Comparison of ENCODE assay signal across 16 cellular contexts in genomic region chr1:7967206-7967605, GRCh38. TPM values are rescaled to one million over a fixed set of nuclear protein-coding genes. Genes with fewer than 3 reads are reported as not detected.
A peak's percentile ranks its signal among the peaks of the same experiment; 100 is the strongest.
DNase-seq lines count a peak whose midpoint lies in the region; ATAC-seq and TF ChIP-seq lines count a peak whose summit lies in the region.
"Had no signal": no experiment of that assay in that cellular context is flagged by ENCODE, and none has a peak within 500 bp of the region (broad histone marks: within the 10 kb centered on the region; RNA-seq: fewer than 3 reads in every experiment).

No MANE protein-coding gene starts in this region.

- H3K9me2 ChIP-seq in SK-N-SH: no peaks in the 10 kb centered on the region

- no peak for TF ChIP-seq RAD21 in SK-N-SH (IDR thresholded peaks at IDR 0.05; ENCODE audit: low read length)

- DNase-seq in SK-N-SH: no peak
- DNase-seq in NCI-H1105 (lab: John Stamatoyannopoulos, UW): peak; percentile 47
- no peak for DNase-seq in activated CD4-positive, alpha-beta memory T cell treated with anti-CD3 and anti-CD28 coated beads, Interleukin-2, amount 10 ng/mL, durations not matched to agents 7 days and 5 days
- no peak for DNase-seq in left lobe of liver (ENCODE audit: low spot score)
- DNase-seq in endodermal cell: no peak
- no peak for DNase-seq in NCI-H2227 treated with DMSO at 0.1 percent for 48 hours (lab: John Stamatoyannopoulos, UW)
- DNase-seq: ACHN, HCEC 1CT, left colon, T-helper 9 cell had no signal

- H3K4me2 ChIP-seq in SK-N-SH: no peak overlapping the region

- H3K4me3 Mint-ChIP-seq in activated CD4-positive, alpha-beta memory T cell treated with anti-CD3 and anti-CD28 coated beads, Interleukin-2, amount 10 ng/mL, durations not matched to agents 7 days and 5 days: no peak overlapping the region
- no peak overlapping the region for H3K4me3 Mint-ChIP-seq in endodermal cell

- H3K9ac ChIP-seq in SK-N-SH: 0 out of 2 replicates have a peak overlapping the region, but pooled peaks have one; percentile 3
- H3K9ac ChIP-seq in endodermal cell (ENCODE audit: extremely low read depth, low read length, poor library complexity, severe bottlenecking): no peak overlapping the region

- H3K27ac ChIP-seq in SK-N-SH (ENCODE audit: low read depth in 2 of 2, low read length in 1 of 2) (no peak overlapping the region), endodermal cell (ENCODE audit: low read depth, low read length) (no peak overlapping the region)
- H3K27ac ChIP-seq: coronary artery, RWPE1, thoracic aorta had no signal

- H3K36me3 Mint-ChIP-seq in activated CD4-positive, alpha-beta memory T cell treated with anti-CD3 and anti-CD28 coated beads, Interleukin-2, amount 10 ng/mL, durations not matched to agents 7 days and 5 days (ENCODE audit: low read depth): peaks cover 84% of the 10 kb centered on the region
- peaks cover 73% of the 10 kb centered on the region for H3K36me3 Mint-ChIP-seq in endodermal cell (ENCODE audit: low read depth)

- POLR2A ChIA-PET in SK-N-SH (lab: Yijun Ruan, JAX): no interaction called here
- POLR2A ChIA-PET in activated CD4-positive, alpha-beta memory T cell treated with anti-CD3 and anti-CD28 coated beads, Interleukin-2, amount 10 ng/mL, durations not matched to agents 7 days and 5 days (lab: Charles Lee): no interaction called here

- H3K9me3 ChIP-seq in SK-N-SH (no peaks in the 10 kb centered on the region), endodermal cell (ENCODE audit: control insufficient read depth, low read length) (no peaks in the 10 kb centered on the region)
- H3K9me3 ChIP-seq: thoracic aorta had no signal

- no peak overlapping the region for H3K4me3 ChIP-seq in SK-N-SH (ENCODE audit: low read depth in 2 of 2, low read length in 1 of 2)
- no peak overlapping the region for H3K4me3 ChIP-seq in endodermal cell (ENCODE audit: low read length)
- H3K4me3 ChIP-seq: coronary artery, thoracic aorta had no signal

- 0 out of 2 replicates have a peak, but pooled peaks cover 8% of the 10 kb centered on the region for H4K20me1 ChIP-seq in SK-N-SH (ENCODE audit: insufficient read depth)

- H3K27me3 ChIP-seq in SK-N-SH (ENCODE audit: insufficient read depth): no peaks in the 10 kb centered on the region
- no peaks in the 10 kb centered on the region for H3K27me3 ChIP-seq in endodermal cell (ENCODE audit: control insufficient read depth, insufficient read depth, low read length, poor library complexity, severe bottlenecking)

- no peak for TF ChIP-seq EP300 in SK-N-SH (IDR thresholded peaks at IDR 0.05; ENCODE audit: borderline replicate concordance in 1 of 2, low read depth in 1 of 2, low read length in 1 of 2)

- peaks cover 51% of the 10 kb centered on the region for H3K4me1 Mint-ChIP-seq in activated CD4-positive, alpha-beta memory T cell treated with anti-CD3 and anti-CD28 coated beads, Interleukin-2, amount 10 ng/mL, durations not matched to agents 7 days and 5 days
- H3K4me1 Mint-ChIP-seq in endodermal cell: peaks cover 6% of the 10 kb centered on the region

- H3F3A ChIP-seq in SK-N-SH (replicated peaks; ENCODE audit: insufficient read depth): peaks cover 4% of the 10 kb centered on the region

- TF ChIP-seq CTCF in SK-N-SH (IDR thresholded peaks at IDR 0.05) (no peak), endodermal cell (conservative IDR thresholded peaks at IDR 0.05) (no peak)

- ATAC-seq in SK-N-SH treated with all-trans-retinoic acid at 6 μM for 48 hours (no peak), left lobe of liver (peak; percentile 11), GM21786 (IDR thresholded peaks at IDR 0.05; ENCODE audit: unreplicated experiment) (no peak)
- ATAC-seq: left colon had no signal

- CTCF ChIA-PET in SK-N-SH (lab: Yijun Ruan, JAX): interaction anchor here (0.7 to 2.5 kb wide), 3 partner anchors 16 to 382 kb away, joined by 3 to 8 read pairs (median 4); no protein-coding TSS in a partner anchor
- CTCF ChIA-PET in activated CD4-positive, alpha-beta memory T cell treated with anti-CD3 and anti-CD28 coated beads, Interleukin-2, amount 10 ng/mL, durations not matched to agents 7 days and 5 days (lab: Charles Lee): interaction anchor here (1.0 to 1.6 kb wide), 2 partner anchors 8 to 13 kb away, joined by 3 to 7 read pairs; no protein-coding TSS in a partner anchor

- 98% methylated on average over 2 of the region's 2 CpGs for WGBS in SK-N-SH (ENCODE audit: low lambda C conversion rate)
- WGBS in endodermal cell (ENCODE audit: insufficient coverage in 1 of 2, insufficient read length in 1 of 2), 2 experiments: 96 to 100% methylated on average over 1 to 2 of the region's 2 CpGs

- H3K4me1 ChIP-seq in SK-N-SH (ENCODE audit: control insufficient read depth in 1 of 2, insufficient read depth in 2 of 2, low read depth in 1 of 2, low read length in 1 of 2): peaks cover 0 to 2% of the 10 kb centered on the region in 2 experiments; a peak in 2 of 4 replicates
- no peaks in the 10 kb centered on the region for H3K4me1 ChIP-seq in endodermal cell (ENCODE audit: control insufficient read depth, insufficient read depth, low read length)

- H3K27ac Mint-ChIP-seq in activated CD4-positive, alpha-beta memory T cell treated with anti-CD3 and anti-CD28 coated beads, Interleukin-2, amount 10 ng/mL, durations not matched to agents 7 days and 5 days: peak overlapping the region; percentile 13
- no peak overlapping the region for H3K27ac Mint-ChIP-seq in endodermal cell
- H3K27ac Mint-ChIP-seq: progenitor cell of endocrine pancreas had no signal

- H3K79me2 ChIP-seq in SK-N-SH (ENCODE audit: insufficient read depth): peaks cover 78% of the 10 kb centered on the region

- H3K36me3 ChIP-seq in SK-N-SH (replicated peaks in 1 of 2; ENCODE audit: control insufficient read depth in 1 of 2, insufficient read depth in 2 of 2, low read length in 1 of 2): peaks cover 57 to 68% of the 10 kb centered on the region in 2 experiments
- peaks cover 89% of the 10 kb centered on the region for H3K36me3 ChIP-seq in endodermal cell (ENCODE audit: control insufficient read depth, insufficient read depth, low read length)

- H3K27me3 Mint-ChIP-seq in activated CD4-positive, alpha-beta memory T cell treated with anti-CD3 and anti-CD28 coated beads, Interleukin-2, amount 10 ng/mL, durations not matched to agents 7 days and 5 days: no peaks in the 10 kb centered on the region
- H3K27me3 Mint-ChIP-seq in endodermal cell (ENCODE audit: insufficient read depth): no peaks in the 10 kb centered on the region
- H3K27me3 Mint-ChIP-seq: progenitor cell of endocrine pancreas had no signal

- H3K9me3 Mint-ChIP-seq in activated CD4-positive, alpha-beta memory T cell treated with anti-CD3 and anti-CD28 coated beads, Interleukin-2, amount 10 ng/mL, durations not matched to agents 7 days and 5 days: no peaks in the 10 kb centered on the region
- H3K9me3 Mint-ChIP-seq in endodermal cell: no peaks in the 10 kb centered on the region

- H2AFZ ChIP-seq in SK-N-SH (ENCODE audit: low read depth): no peak overlapping the region

TF ChIP-seq in SK-N-SH, 30 proteins besides CTCF, POLR2A, EP300 and RAD21 (continues in another document):
- TF ChIP-seq JUND (IDR thresholded peaks at IDR 0.05) (no peak), USF1 (IDR thresholded peaks at IDR 0.05; ENCODE audit: borderline replicate concordance, low read depth) (no peak)

TF ChIP-seq in SK-N-SH treated with all-trans-retinoic acid at 6 μM for 48 hours, 23 proteins besides CTCF, POLR2A, EP300 and RAD21 (continues in another document):
- TF ChIP-seq, protein P1, sequence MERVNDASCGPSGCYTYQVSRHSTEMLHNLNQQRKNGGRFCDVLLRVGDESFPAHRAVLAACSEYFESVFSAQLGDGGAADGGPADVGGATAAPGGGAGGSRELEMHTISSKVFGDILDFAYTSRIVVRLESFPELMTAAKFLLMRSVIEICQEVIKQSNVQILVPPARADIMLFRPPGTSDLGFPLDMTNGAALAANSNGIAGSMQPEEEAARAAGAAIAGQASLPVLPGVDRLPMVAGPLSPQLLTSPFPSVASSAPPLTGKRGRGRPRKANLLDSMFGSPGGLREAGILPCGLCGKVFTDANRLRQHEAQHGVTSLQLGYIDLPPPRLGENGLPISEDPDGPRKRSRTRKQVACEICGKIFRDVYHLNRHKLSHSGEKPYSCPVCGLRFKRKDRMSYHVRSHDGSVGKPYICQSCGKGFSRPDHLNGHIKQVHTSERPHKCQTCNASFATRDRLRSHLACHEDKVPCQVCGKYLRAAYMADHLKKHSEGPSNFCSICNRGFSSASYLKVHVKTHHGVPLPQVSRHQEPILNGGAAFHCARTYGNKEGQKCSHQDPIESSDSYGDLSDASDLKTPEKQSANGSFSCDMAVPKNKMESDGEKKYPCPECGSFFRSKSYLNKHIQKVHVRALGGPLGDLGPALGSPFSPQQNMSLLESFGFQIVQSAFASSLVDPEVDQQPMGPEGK (CRISPR knock-in tag; IDR thresholded peaks at IDR 0.05; ENCODE audit: borderline replicate concordance): no peak
- TF ChIP-seq ZNF70 (CRISPR knock-in tag; IDR thresholded peaks at IDR 0.05) (no peak), BACH2 (CRISPR knock-in tag; IDR thresholded peaks at IDR 0.05; ENCODE audit: borderline replicate concordance) (no peak), ZC3H10 (CRISPR knock-in tag; IDR thresholded peaks at IDR 0.05) (no peak), RARB (CRISPR knock-in tag; IDR thresholded peaks at IDR 0.05) (no peak), ZFP30 (CRISPR knock-in tag; IDR thresholded peaks at IDR 0.05) (no peak)

RNA-seq across cellular contexts. Expression of gene PARK7, which starts 5.7 kb away (rescaled TPM):
- 415 and 421 TPM in 2 replicates for polyA plus RNA-seq in SK-N-SH (2012; rRNA removed)
- polyA plus RNA-seq in SK-N-SH (2012; cell fraction: cytosol; rRNA removed): 512 and 679 TPM in 2 replicates
- polyA plus RNA-seq in SK-N-SH (2012; cell fraction: nucleus; rRNA removed): 70.8 and 126 TPM in 2 replicates
- 100 to 1,000 TPM; 261 to 275 TPM for total RNA-seq in activated CD4-positive, alpha-beta memory T cell treated with anti-CD3 and anti-CD28 coated beads, Interleukin-2, amount 10 ng/mL, durations not matched to agents 7 days and 5 days
- total RNA-seq in left lobe of liver (198 TPM), endodermal cell (100 to 1,000 TPM; 304 to 378 TPM)
- polyA plus RNA-seq in endodermal cell (2013, experiment 1 of 2): 288 TPM
- polyA plus RNA-seq in endodermal cell (2013, experiment 2 of 2): 280 TPM

RNA-seq across cellular contexts. Expression of gene TNFRSF9, which starts 26.6 kb away (rescaled TPM):
- polyA plus RNA-seq in SK-N-SH (2012; rRNA removed): 2.9 and 5.1 TPM in 2 replicates
- polyA plus RNA-seq in SK-N-SH (2012; cell fraction: cytosol; rRNA removed): 3.1 and 3.8 TPM in 2 replicates
- polyA plus RNA-seq in SK-N-SH (2012; cell fraction: nucleus; rRNA removed): 2.1 and 2.8 TPM in 2 replicates
- 1 to 10 TPM; 8.0 TPM for total RNA-seq in activated CD4-positive, alpha-beta memory T cell treated with anti-CD3 and anti-CD28 coated beads, Interleukin-2, amount 10 ng/mL, durations not matched to agents 7 days and 5 days
- 0.03 TPM for total RNA-seq in left lobe of liver
- not detected for total RNA-seq in endodermal cell
- polyA plus RNA-seq in endodermal cell (2013, experiment 1 of 2): not detected
- not detected for polyA plus RNA-seq in endodermal cell (2013, experiment 2 of 2)
- total RNA-seq: thoracic aorta had no signal

RNA-seq across cellular contexts. Expression of gene ERRFI1, which starts 58.9 kb away (rescaled TPM):
- polyA plus RNA-seq in SK-N-SH (2012; rRNA removed): 65.6 and 66.9 TPM in 2 replicates
- polyA plus RNA-seq in SK-N-SH (2012; cell fraction: cytosol; rRNA removed): 72.6 and 74.4 TPM in 2 replicates
- 68.2 and 96.8 TPM in 2 replicates for polyA plus RNA-seq in SK-N-SH (2012; cell fraction: nucleus; rRNA removed)
- 1 to 10 TPM in 1 of 2 experiments, under 1 TPM in 1; 0.83 to 1.0 TPM for total RNA-seq in activated CD4-positive, alpha-beta memory T cell treated with anti-CD3 and anti-CD28 coated beads, Interleukin-2, amount 10 ng/mL, durations not matched to agents 7 days and 5 days
- total RNA-seq in left lobe of liver (316 TPM), endodermal cell (10 to 100 TPM; 61.4 to 72.5 TPM)
- 49.4 TPM for polyA plus RNA-seq in endodermal cell (2013, experiment 1 of 2)
- polyA plus RNA-seq in endodermal cell (2013, experiment 2 of 2): 46.4 TPM

Comparison
In these comparisons a context has a peak if more than half of its experiments do, and no peak if none do; other contexts are left out.
1. RNA of gene ERRFI1, which starts 58.9 kb away (total RNA-seq): 316 TPM in left lobe of liver (single experiment) and 61.4 to 72.5 TPM in endodermal cell; 0.83 to 1.0 TPM in activated CD4-positive, alpha-beta memory T cell treated with anti-CD3 and anti-CD28 coated beads, Interleukin-2, amount 10 ng/mL, durations not matched to agents 7 days and 5 days; every median in the first group is over 10 times any median in the second.